In genomic region chr11:29224739-29225384, GRCh38 we compare ENCODE assay signal across 22 cellular contexts.
DNase-seq lines count a peak whose midpoint lies in the region; ATAC-seq and TF ChIP-seq lines count a peak whose summit lies in the region.
"Had no signal": no experiment of that assay in that cellular context is flagged by ENCODE, and none has a peak within 500 bp of the region (broad histone marks: within the 10 kb centered on the region; RNA-seq: fewer than 3 reads in every experiment).

No MANE protein-coding gene starts in this region.

- no peaks in the 10 kb centered on the region for H3K27me3 ChIP-seq in A673 (replicated peaks; ENCODE audit: insufficient read depth, low read depth, low read length, poor library complexity)
- no peaks in the 10 kb centered on the region for H3K27me3 ChIP-seq in gastroesophageal sphincter
- H3K27me3 ChIP-seq: BLaER1 had no signal

- DNase-seq in A673 (ENCODE audit: low spot score) (peak; percentile 37), NCI-H82 treated with DMSO at 0.1 percent for 48 hours (lab: John Stamatoyannopoulos, UW; ENCODE audit: unreplicated experiment) (peak; percentile 7), epithelial cell of esophagus (ENCODE audit: low read depth) (peak; percentile 5), kidney tubule cell (ENCODE audit: low spot score) (peak; percentile 9), H4 (ENCODE audit: low spot score) (no peak), inferior parietal cortex (ENCODE audit: extremely low spot score) (no peak)
- DNase-seq: 8988T; CD8-positive, alpha-beta T cell; DMS79 treated with DMSO at 0.1 percent for 48 hours; GDM1; KG1; NCI-H146; NCI-H2081 treated with DMSO at 0.1 percent for 48 hours; NCI-H510A; NCI-H774 had no signal

- POLR2A ChIA-PET in A673 (lab: Charles Lee; ENCODE audit: low non-redundant PET), result no interaction called here

- H3K27ac ChIP-seq in A673 (ENCODE audit: low read depth, low read length, poor library complexity, severe bottlenecking) (no peak overlapping the region), gastroesophageal sphincter (no peak overlapping the region)
- H3K27ac ChIP-seq: BLaER1, SK-N-MC had no signal

- no peak for TF ChIP-seq EP300 in gastroesophageal sphincter (IDR thresholded peaks at IDR 0.05)

- H3K9me3 ChIP-seq in A673 (ENCODE audit: low read depth, low read length, poor library complexity, severe bottlenecking) (peaks cover 4% of the 10 kb centered on the region), gastroesophageal sphincter (peaks cover 0 to 12% (median 0%) of the 10 kb centered on the region in 3 donors)

- no TSS peak for BruUV-seq in A673 (replicated peaks; lab: Mats Ljungman, UMichigan)

- CTCF ChIA-PET in A673 (lab: Charles Lee), result no interaction called here

- H3K4me1 ChIP-seq in A673 (ENCODE audit: insufficient read depth, low read length, poor library complexity, severe bottlenecking), result no peaks in the 10 kb centered on the region
- no peaks in the 10 kb centered on the region for H3K4me1 ChIP-seq in gastroesophageal sphincter
- H3K4me1 ChIP-seq: BLaER1 had no signal

- TF ChIP-seq CTCF in A673 (conservative IDR thresholded peaks at IDR 0.05; ENCODE audit: low read depth, low read length), result no peak
- no peak for TF ChIP-seq CTCF in epithelial cell of esophagus (IDR thresholded peaks at IDR 0.05; ENCODE audit: insufficient read depth, low read depth, low read length, missing control alignments)
- TF ChIP-seq CTCF in gastroesophageal sphincter (IDR thresholded peaks at IDR 0.05), result no peak

- no peak for ATAC-seq in gastroesophageal sphincter
- no peak for ATAC-seq in GM18519 (IDR thresholded peaks at IDR 0.05; ENCODE audit: low FRiP score, unreplicated experiment)
- ATAC-seq: CD8-positive, alpha-beta T cell; HepG2; Panc1; Right ventricle myocardium inferior had no signal

- no peaks in the 10 kb centered on the region for H3K36me3 ChIP-seq in A673 (ENCODE audit: insufficient read depth, low read length, poor library complexity, severe bottlenecking)
- no peaks in the 10 kb centered on the region for H3K36me3 ChIP-seq in gastroesophageal sphincter
- H3K36me3 ChIP-seq: BLaER1 had no signal

- 74 to 89% methylated on average over 4 to 7 of the region's 9 CpGs for WGBS in gastroesophageal sphincter (ENCODE audit: low coverage in 1 of 2), 2 donors

- TF ChIP-seq POLR2A in gastroesophageal sphincter (IDR thresholded peaks at IDR 0.05), result no peak

- intact Hi-C loops in A673 (cut with micrococcal nuclease; ENCODE audit: unreplicated experiment), result no loop called here

- H3K4me3 ChIP-seq in A673 (ENCODE audit: low read depth, low read length, poor library complexity, severe bottlenecking) (no peak overlapping the region), epithelial cell of esophagus (ENCODE audit: low read length) (no peak overlapping the region), gastroesophageal sphincter (no peak overlapping the region)
- H3K4me3 ChIP-seq: BLaER1, SK-N-MC had no signal

Comparison
In these comparisons a context has a peak if more than half of its experiments do, and no peak if none do; other contexts are left out.
1. DNase-seq: peak in A673 (single experiment), NCI-H82 treated with DMSO at 0.1 percent for 48 hours (single experiment), epithelial cell of esophagus (single experiment) and kidney tubule cell (single experiment); none in H4 (single experiment) and inferior parietal cortex (single experiment).